ENCODE assay signal across 22 cellular contexts in the genomic region with DNA sequence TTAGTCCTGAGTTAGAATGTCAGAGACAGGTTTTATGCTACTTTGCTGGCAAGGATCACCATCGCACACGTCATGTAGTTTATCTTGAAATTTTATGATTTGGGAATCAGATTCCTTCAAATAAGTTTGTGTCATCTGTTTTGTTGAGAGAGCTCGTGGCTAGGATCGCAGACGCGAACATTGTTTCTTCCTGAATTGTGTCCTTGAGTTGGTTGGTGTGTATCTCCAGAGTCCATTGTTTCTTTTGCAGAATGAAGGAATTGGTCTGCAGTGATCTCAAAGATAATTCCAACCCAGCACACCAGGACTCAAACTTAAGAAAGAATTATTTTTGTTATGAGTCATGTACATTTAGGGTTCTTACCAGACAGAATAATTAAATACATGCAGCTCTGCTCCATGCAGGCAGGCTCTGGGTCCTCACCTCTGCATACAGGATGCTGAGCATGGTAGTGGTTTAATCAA. TPM values are rescaled to one million over a fixed set of nuclear protein-coding genes. Genes with fewer than 3 reads are reported as not detected.
DNase-seq lines count a peak whose midpoint lies in the region; ATAC-seq, FAIRE-seq and TF ChIP-seq lines count a peak whose summit lies in the region.
"Had no signal": no experiment of that assay in that cellular context is flagged by ENCODE, and none has a peak within 500 bp of the region (broad histone marks: within the 10 kb centered on the region; RNA-seq: fewer than 3 reads in every experiment).

No MANE protein-coding gene starts in this region.

- H4K20me1 ChIP-seq in astrocyte (ENCODE audit: insufficient read depth, low read length) = peaks cover 72% of the 10 kb centered on the region
- H4K20me1 ChIP-seq: BLaER1 had no signal

- H3K9me3 ChIP-seq in astrocyte (ENCODE audit: insufficient read depth, low read depth, low read length) (no peaks in the 10 kb centered on the region), WERI-Rb-1 (ENCODE audit: severe bottlenecking) (no peaks in the 10 kb centered on the region)
- H3K9me3 ChIP-seq: BLaER1, gastrocnemius medialis, upper lobe of left lung had no signal

- H3K27me3 Mint-ChIP-seq in astrocyte (ENCODE audit: low read depth, unreplicated experiment) = no peaks in the 10 kb centered on the region
- H3K27me3 Mint-ChIP-seq in activated T-helper 17 cell treated with anti-CD3 and anti-CD28 coated beads, Interleukin-2, amount 50 U/mL, for 72 hours = no peaks in the 10 kb centered on the region
- no peaks in the 10 kb centered on the region for H3K27me3 Mint-ChIP-seq in natural killer cell treated with Interleukin-12 subunit alpha and Interleukin-12 subunit beta and Interleukin-15 and Interleukin-18, amount 100 ng/mL, for 72 hours

- H3K79me2 ChIP-seq in astrocyte (ENCODE audit: insufficient read depth, low read length) = peaks cover 67% of the 10 kb centered on the region

- H3K4me3 ChIP-seq in AG09309 (ENCODE audit: control insufficient read depth, low read depth, low read length) (no peak overlapping the region), astrocyte (ENCODE audit: insufficient read depth, low read depth, low read length) (no peak overlapping the region), WERI-Rb-1 (ENCODE audit: low read depth, low read length) (no peak overlapping the region)
- H3K4me3 ChIP-seq: BLaER1, dorsolateral prefrontal cortex, gastrocnemius medialis, upper lobe of left lung had no signal

- TF ChIP-seq CTCF in AG09309 (IDR thresholded peaks at IDR 0.05; ENCODE audit: control insufficient read depth, insufficient read depth, low read depth, low read length, missing control alignments) = no peak
- no peak for TF ChIP-seq CTCF in astrocyte (IDR thresholded peaks at IDR 0.05; ENCODE audit: insufficient read depth, low read depth, low read length)
- no peak for TF ChIP-seq CTCF in WERI-Rb-1 (IDR thresholded peaks at IDR 0.05; ENCODE audit: low read depth, low read length)

- H3K27ac ChIP-seq in astrocyte (ENCODE audit: low read depth, low read length) = no peak overlapping the region
- no peak overlapping the region for H3K27ac ChIP-seq in WERI-Rb-1
- H3K27ac ChIP-seq: BLaER1, dorsolateral prefrontal cortex, gastrocnemius medialis, upper lobe of left lung had no signal

- peaks cover 29% of the 10 kb centered on the region for H3K4me1 ChIP-seq in astrocyte (ENCODE audit: insufficient read depth, low read length)
- H3K4me1 ChIP-seq: BLaER1 had no signal

- H3K36me3 Mint-ChIP-seq in astrocyte (ENCODE audit: low read depth, unreplicated experiment) = no peaks in the 10 kb centered on the region
- peaks cover 5% of the 10 kb centered on the region for H3K36me3 Mint-ChIP-seq in activated T-helper 17 cell treated with anti-CD3 and anti-CD28 coated beads, Interleukin-2, amount 50 U/mL, for 72 hours (ENCODE audit: low read depth)
- H3K36me3 Mint-ChIP-seq in natural killer cell treated with Interleukin-12 subunit alpha and Interleukin-12 subunit beta and Interleukin-15 and Interleukin-18, amount 100 ng/mL, for 72 hours = no peaks in the 10 kb centered on the region

- peak; percentile 29 for FAIRE-seq in astrocyte (lab: Jason Lieb, UNC)
- FAIRE-seq: HepG2 had no signal

- no peak overlapping the region for H3K4me3 Mint-ChIP-seq in astrocyte (ENCODE audit: unreplicated experiment)
- H3K4me3 Mint-ChIP-seq in activated T-helper 17 cell treated with anti-CD3 and anti-CD28 coated beads, Interleukin-2, amount 50 U/mL, for 72 hours = no peak overlapping the region
- no peak overlapping the region for H3K4me3 Mint-ChIP-seq in natural killer cell treated with Interleukin-12 subunit alpha and Interleukin-12 subunit beta and Interleukin-15 and Interleukin-18, amount 100 ng/mL, for 72 hours
- H3K4me3 Mint-ChIP-seq: activated T-cell treated with anti-CD3 and anti-CD28 coated beads, Interleukin-2, amount 50 U/mL, for 4 hours; immature natural killer cell had no signal

- ATAC-seq in activated T-helper 17 cell treated with anti-CD3 and anti-CD28 coated beads, Interleukin-2, amount 50 U/mL, for 72 hours (replicated peaks) = no peak
- ATAC-seq in natural killer cell treated with Interleukin-12 subunit alpha and Interleukin-12 subunit beta and Interleukin-15 and Interleukin-18, amount 100 ng/mL, for 72 hours = no peak
- ATAC-seq: activated T-cell treated with anti-CD3 and anti-CD28 coated beads, Interleukin-2, amount 50 U/mL, for 4 hours; gastrocnemius medialis; HepG2 had no signal

- H3K4me2 ChIP-seq in astrocyte (ENCODE audit: low read length) = peak overlapping the region; percentile 55
- H3K4me2 ChIP-seq: BLaER1 had no signal

- H3K4me1 Mint-ChIP-seq in astrocyte (ENCODE audit: low read depth, unreplicated experiment) = peaks cover 29% of the 10 kb centered on the region
- H3K4me1 Mint-ChIP-seq in activated T-helper 17 cell treated with anti-CD3 and anti-CD28 coated beads, Interleukin-2, amount 50 U/mL, for 72 hours = peaks cover 40% of the 10 kb centered on the region
- peaks cover 19 to 30% of the 10 kb centered on the region in 2 donors for H3K4me1 Mint-ChIP-seq in natural killer cell treated with Interleukin-12 subunit alpha and Interleukin-12 subunit beta and Interleukin-15 and Interleukin-18, amount 100 ng/mL, for 72 hours (ENCODE audit: low read depth in 2 of 2)

- no peaks in the 10 kb centered on the region for H3K9me3 Mint-ChIP-seq in astrocyte (ENCODE audit: unreplicated experiment)
- H3K9me3 Mint-ChIP-seq in activated T-helper 17 cell treated with anti-CD3 and anti-CD28 coated beads, Interleukin-2, amount 50 U/mL, for 72 hours = no peaks in the 10 kb centered on the region
- no peaks in the 10 kb centered on the region for H3K9me3 Mint-ChIP-seq in natural killer cell treated with Interleukin-12 subunit alpha and Interleukin-12 subunit beta and Interleukin-15 and Interleukin-18, amount 100 ng/mL, for 72 hours
- H3K9me3 Mint-ChIP-seq: activated T-cell treated with anti-CD3 and anti-CD28 coated beads, Interleukin-2, amount 50 U/mL, for 4 hours; immature natural killer cell had no signal

- no peak overlapping the region for H3K27ac Mint-ChIP-seq in astrocyte (ENCODE audit: unreplicated experiment)
- no peak overlapping the region for H3K27ac Mint-ChIP-seq in activated T-helper 17 cell treated with anti-CD3 and anti-CD28 coated beads, Interleukin-2, amount 50 U/mL, for 72 hours
- H3K27ac Mint-ChIP-seq in natural killer cell treated with Interleukin-12 subunit alpha and Interleukin-12 subunit beta and Interleukin-15 and Interleukin-18, amount 100 ng/mL, for 72 hours = no peak overlapping the region

- no peak overlapping the region for H2AFZ ChIP-seq in astrocyte (ENCODE audit: low read depth, low read length)

- H3K27me3 ChIP-seq in astrocyte (ENCODE audit: insufficient read depth, low read length) (no peaks in the 10 kb centered on the region), WERI-Rb-1 (ENCODE audit: insufficient read depth, low read depth, severe bottlenecking) (no peaks in the 10 kb centered on the region)
- H3K27me3 ChIP-seq: BLaER1, dorsolateral prefrontal cortex, gastrocnemius medialis, upper lobe of left lung had no signal

- H3K9ac ChIP-seq in astrocyte (ENCODE audit: low read length) = no peak overlapping the region
- H3K9ac ChIP-seq: BLaER1 had no signal

- peak; percentile 40 for DNase-seq in AG09309 (ENCODE audit: low read depth)
- DNase-seq in HCEC 1CT = peak; percentile 67
- DNase-seq in astrocyte (ENCODE audit: low read depth) = peak; percentile 85
- peak; percentile 33 for DNase-seq in glomerular endothelial cell (ENCODE audit: extremely low read depth, low read depth, low spot score)
- DNase-seq in WERI-Rb-1 = no peak
- no peak for DNase-seq in islet precursor cell
- DNase-seq in natural killer cell treated with Interleukin-12 subunit alpha and Interleukin-12 subunit beta and Interleukin-15 and Interleukin-18, amount 100 ng/mL, for 72 hours (ENCODE audit: low spot score) = no peak
- DNase-seq: activated CD4-positive, alpha-beta T cell treated with anti-CD3 and anti-CD28 coated beads, Interleukin-2, amount 50 U/mL, for 1 hour; activated T-cell treated with anti-CD3 and anti-CD28 coated beads, Interleukin-2, amount 50 U/mL, for 4 hours; amniotic stem cell; DMS53; dorsolateral prefrontal cortex; gastrocnemius medialis; H7; immature natural killer cell; NCI-H1048; SHP77; stimulated activated CD4-positive, alpha-beta T cell treated with anti-CD3 and anti-CD28 coated beads, Interleukin-4, amount 100 ng/mL, for 24 hours; upper lobe of left lung had no signal

- H3K36me3 ChIP-seq in astrocyte (ENCODE audit: insufficient read depth, low read length) (no peaks in the 10 kb centered on the region), WERI-Rb-1 (no peaks in the 10 kb centered on the region)
- H3K36me3 ChIP-seq: BLaER1, gastrocnemius medialis, upper lobe of left lung had no signal

RNA-seq across cellular contexts. Expression of gene PRKCA, which starts 51.6 kb away (rescaled TPM):
- total RNA-seq in astrocyte = 43.6 and 49.9 TPM in 2 replicates
- 18.4 and 19.9 TPM in 2 replicates for total RNA-seq in glomerular endothelial cell
- total RNA-seq in activated T-helper 17 cell treated with anti-CD3 and anti-CD28 coated beads, Interleukin-2, amount 50 U/mL, for 72 hours = 10 to 100 TPM; 58.2 to 86.0 TPM
- 10 to 100 TPM; 31.1 to 41.1 TPM for total RNA-seq in natural killer cell treated with Interleukin-12 subunit alpha and Interleukin-12 subunit beta and Interleukin-15 and Interleukin-18, amount 100 ng/mL, for 72 hours

Comparison
In these comparisons a context has a peak if more than half of its experiments do, and no peak if none do; other contexts are left out.
1. DNase-seq: peak in AG09309 (single experiment), HCEC 1CT (single experiment), astrocyte (single experiment) and glomerular endothelial cell (single experiment); none in WERI-Rb-1 (single experiment), islet precursor cell (single experiment) and natural killer cell treated with Interleukin-12 subunit alpha and Interleukin-12 subunit beta and Interleukin-15 and Interleukin-18, amount 100 ng/mL, for 72 hours (single experiment).